ENCODE assay signal across 16 cellular contexts in genomic region chr2:1991126-1991525, GRCh38.
"Had no signal": no experiment of that assay in that cellular context is flagged by ENCODE, and none has a peak within 500 bp of the region (broad histone marks: within the 10 kb centered on the region; RNA-seq: fewer than 3 reads in every experiment).

No MANE protein-coding gene starts in this region.

- ATAC-seq: activated CD4-positive, CD25-positive, alpha-beta regulatory T cell treated with anti-CD3 and anti-CD28 coated beads, Interleukin-2, amount 50 U/mL, for 24 hours; naive thymus-derived CD8-positive, alpha-beta T cell; stimulated activated naive CD8-positive, alpha-beta T cell treated with anti-CD3 and anti-CD28 coated beads, Interleukin-15, Interleukin-2, amounts not matched to agents 100 U/mL and 50 U/mL, for 24 hours had no signal

- H3K27me3 ChIP-seq: hepatocyte, tibial nerve had no signal

- H3K4me1 ChIP-seq: parathyroid adenoma, tibial nerve had no signal

- H3K4me3 ChIP-seq: hepatocyte, left ventricle myocardium inferior, tibial nerve had no signal

- DNase-seq: activated CD4-positive, alpha-beta T cell treated with anti-CD3 and anti-CD28 coated beads, Interleukin-2, amount 50 U/mL, for 1 hour; activated naive CD4-positive, alpha-beta T cell treated with Interleukin-2 at 50 U/mL for 16 hours; activated naive CD8-positive, alpha-beta T cell treated with anti-CD3 and anti-CD28 coated beads for 36 hours; activated T-cell treated with anti-CD3 and anti-CD28 coated beads, Interleukin-2, amount 50 U/mL, for 48 hours; effector CD8-positive, alpha-beta T cell; naive thymus-derived CD8-positive, alpha-beta T cell; stimulated activated CD4-positive, alpha-beta T cell treated with anti-CD3 and anti-CD28 coated beads, Interleukin-12 subunit alpha, Interleukin-12 subunit beta, amount 100 ng/mL, for 4 hours; stimulated activated CD4-positive, alpha-beta T cell treated with anti-CD3 and anti-CD28 coated beads, Interleukin-4, amount 100 ng/mL, for 4 hours; stimulated activated naive CD8-positive, alpha-beta T cell treated with anti-CD3 and anti-CD28 coated beads, Interleukin-15, Interleukin-2, amounts not matched to agents 100 U/mL and 50 U/mL, for 24 hours; T-helper 2 cell had no signal

- H3K9ac ChIP-seq: parathyroid adenoma had no signal

- H3K4me2 ChIP-seq: hepatocyte had no signal

- H3K27ac ChIP-seq: hepatocyte, parathyroid adenoma, tibial nerve had no signal

- H2AFZ ChIP-seq: hepatocyte, parathyroid adenoma had no signal

- H3K36me3 ChIP-seq: left ventricle myocardium inferior, tibial nerve had no signal

- H3K9me3 ChIP-seq: left ventricle myocardium inferior, tibial nerve had no signal

- FAIRE-seq: urothelium cell line had no signal

- H3K79me2 ChIP-seq: hepatocyte, parathyroid adenoma had no signal
